In genomic region chr22:39432361-39432811, GRCh38 we compare ENCODE assay signal across 2 cellular contexts.
TF ChIP-seq lines count a peak whose summit lies in the region.

No MANE protein-coding gene starts in this region.

TF ChIP-seq in liver, 16 proteins besides CTCF, POLR2A, EP300 and RAD21:
- TF ChIP-seq HNF4G (IDR thresholded peaks at IDR 0.05) (no peak), GABPA (IDR thresholded peaks at IDR 0.05 in 1 of 2, conservative IDR thresholded peaks at IDR 0.05 in 1 of 2) (no peak)
TF ChIP-seq in liver: peak in this region for 0.

TF ChIP-seq in HepG2, 621 proteins besides CTCF, POLR2A, EP300 and RAD21:
- TF ChIP-seq, protein P1, sequence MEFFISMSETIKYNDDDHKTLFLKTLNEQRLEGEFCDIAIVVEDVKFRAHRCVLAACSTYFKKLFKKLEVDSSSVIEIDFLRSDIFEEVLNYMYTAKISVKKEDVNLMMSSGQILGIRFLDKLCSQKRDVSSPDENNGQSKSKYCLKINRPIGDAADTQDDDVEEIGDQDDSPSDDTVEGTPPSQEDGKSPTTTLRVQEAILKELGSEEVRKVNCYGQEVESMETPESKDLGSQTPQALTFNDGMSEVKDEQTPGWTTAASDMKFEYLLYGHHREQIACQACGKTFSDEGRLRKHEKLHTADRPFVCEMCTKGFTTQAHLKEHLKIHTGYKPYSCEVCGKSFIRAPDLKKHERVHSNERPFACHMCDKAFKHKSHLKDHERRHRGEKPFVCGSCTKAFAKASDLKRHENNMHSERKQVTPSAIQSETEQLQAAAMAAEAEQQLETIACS (CRISPR knock-in tag; IDR thresholded peaks at IDR 0.05) = no peak
- TF ChIP-seq HNRNPK (IDR thresholded peaks at IDR 0.05; ENCODE audit: low read depth, low read length, poor library complexity, severe bottlenecking) (no peak), SNAI1 (CRISPR knock-in tag; IDR thresholded peaks at IDR 0.05; ENCODE audit: borderline replicate concordance) (no peak), PLRG1 (conservative IDR thresholded peaks at IDR 0.05) (no peak), THYN1 (CRISPR knock-in tag; IDR thresholded peaks at IDR 0.05; ENCODE audit: borderline replicate concordance, low read depth) (no peak)
- TF ChIP-seq, protein P2, sequence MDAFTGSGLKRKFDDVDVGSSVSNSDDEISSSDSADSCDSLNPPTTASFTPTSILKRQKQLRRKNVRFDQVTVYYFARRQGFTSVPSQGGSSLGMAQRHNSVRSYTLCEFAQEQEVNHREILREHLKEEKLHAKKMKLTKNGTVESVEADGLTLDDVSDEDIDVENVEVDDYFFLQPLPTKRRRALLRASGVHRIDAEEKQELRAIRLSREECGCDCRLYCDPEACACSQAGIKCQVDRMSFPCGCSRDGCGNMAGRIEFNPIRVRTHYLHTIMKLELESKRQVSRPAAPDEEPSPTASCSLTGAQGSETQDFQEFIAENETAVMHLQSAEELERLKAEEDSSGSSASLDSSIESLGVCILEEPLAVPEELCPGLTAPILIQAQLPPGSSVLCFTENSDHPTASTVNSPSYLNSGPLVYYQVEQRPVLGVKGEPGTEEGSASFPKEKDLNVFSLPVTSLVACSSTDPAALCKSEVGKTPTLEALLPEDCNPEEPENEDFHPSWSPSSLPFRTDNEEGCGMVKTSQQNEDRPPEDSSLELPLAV (CRISPR knock-in tag; conservative IDR thresholded peaks at IDR 0.05; ENCODE audit: low read depth) = no peak
